ENCODE assay signal across 8 cellular contexts in the genomic region with DNA sequence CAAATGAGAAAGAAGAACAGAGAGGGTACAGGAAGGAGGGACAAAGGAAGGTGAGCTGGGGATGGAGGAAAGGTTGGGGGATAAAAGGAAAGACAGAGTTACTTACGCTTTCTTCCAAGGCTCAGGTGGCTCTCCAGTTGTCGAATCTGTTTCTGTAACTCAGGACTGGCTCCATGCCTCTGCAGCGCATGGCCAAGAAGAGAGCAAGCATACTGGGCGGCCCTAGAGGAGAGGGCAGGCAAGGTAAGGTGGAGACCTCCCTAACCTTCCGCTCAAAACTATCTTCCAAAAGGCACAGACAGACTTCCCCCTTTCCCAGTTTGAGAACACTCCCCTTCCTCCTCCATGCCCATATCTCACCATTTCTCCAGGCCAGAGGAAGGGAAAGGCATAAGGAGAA. TPM values are rescaled to one million over a fixed set of nuclear protein-coding genes. Genes with fewer than 3 reads are reported as not detected.
DNase-seq lines count a peak whose midpoint lies in the region; ATAC-seq, FAIRE-seq and TF ChIP-seq lines count a peak whose summit lies in the region.

No MANE protein-coding gene starts in this region.

- peak overlapping the region; percentile 93 for H3K4me3 Mint-ChIP-seq in stimulated activated naive CD8-positive, alpha-beta T cell treated with anti-CD3 and anti-CD28 coated beads, Interleukin-15, Interleukin-2, amounts not matched to agents 100 ng/mL and 50 ng/mL, for 24 hours

- H3K27me3 ChIP-seq in bronchial epithelial cell (ENCODE audit: control insufficient read depth, insufficient read depth, low read length) (no peaks in the 10 kb centered on the region), mononuclear cell (ENCODE audit: insufficient read depth, low read length) (no peaks in the 10 kb centered on the region)

- H3K36me3 Mint-ChIP-seq in stimulated activated naive CD8-positive, alpha-beta T cell treated with anti-CD3 and anti-CD28 coated beads, Interleukin-15, Interleukin-2, amounts not matched to agents 100 ng/mL and 50 ng/mL, for 24 hours (ENCODE audit: low read depth) = peaks cover 28% of the 10 kb centered on the region

- no peak for DNase-seq in stimulated activated naive CD8-positive, alpha-beta T cell treated with anti-CD3 and anti-CD28 coated beads, Interleukin-15, Interleukin-2, amounts not matched to agents 100 U/mL and 50 U/mL, for 24 hours
- no peak for DNase-seq in bronchial epithelial cell (ENCODE audit: low read depth)
- DNase-seq in NCI-H1417 treated with DMSO at 0.1 percent for 48 hours (lab: John Stamatoyannopoulos, UW) = no peak

- H3K4me3 ChIP-seq in bronchial epithelial cell (ENCODE audit: low read depth, low read length) (peak overlapping the region; percentile 96), mononuclear cell (ENCODE audit: low read length) (peak overlapping the region; percentile 86)

- H3K9me3 Mint-ChIP-seq in stimulated activated naive CD8-positive, alpha-beta T cell treated with anti-CD3 and anti-CD28 coated beads, Interleukin-15, Interleukin-2, amounts not matched to agents 100 ng/mL and 50 ng/mL, for 24 hours = no peaks in the 10 kb centered on the region

- peaks cover 25% of the 10 kb centered on the region for H3K4me1 ChIP-seq in mononuclear cell (ENCODE audit: insufficient read depth, low read length)

- H3K27ac Mint-ChIP-seq in stimulated activated naive CD8-positive, alpha-beta T cell treated with anti-CD3 and anti-CD28 coated beads, Interleukin-15, Interleukin-2, amounts not matched to agents 100 ng/mL and 50 ng/mL, for 24 hours = peak overlapping the region; percentile 90

- H3K27me3 Mint-ChIP-seq in stimulated activated naive CD8-positive, alpha-beta T cell treated with anti-CD3 and anti-CD28 coated beads, Interleukin-15, Interleukin-2, amounts not matched to agents 100 ng/mL and 50 ng/mL, for 24 hours = no peaks in the 10 kb centered on the region

- no peak for ATAC-seq in stimulated activated naive CD8-positive, alpha-beta T cell treated with anti-CD3 and anti-CD28 coated beads, Interleukin-15, Interleukin-2, amounts not matched to agents 100 U/mL and 50 U/mL, for 24 hours
- ATAC-seq in GM19328 (IDR thresholded peaks at IDR 0.05; ENCODE audit: unreplicated experiment) (no peak), GM18519 (IDR thresholded peaks at IDR 0.05; ENCODE audit: low FRiP score, unreplicated experiment) (no peak), GM18873 (IDR thresholded peaks at IDR 0.05; ENCODE audit: low FRiP score, unreplicated experiment) (no peak)

- peaks cover 47% of the 10 kb centered on the region for H3K4me1 Mint-ChIP-seq in stimulated activated naive CD8-positive, alpha-beta T cell treated with anti-CD3 and anti-CD28 coated beads, Interleukin-15, Interleukin-2, amounts not matched to agents 100 ng/mL and 50 ng/mL, for 24 hours (ENCODE audit: low read depth)

- H3K9me3 ChIP-seq in mononuclear cell (ENCODE audit: low read depth, low read length) = no peaks in the 10 kb centered on the region

- no peak for FAIRE-seq in bronchial epithelial cell (lab: Jason Lieb, UNC)

- no peak for TF ChIP-seq CTCF in bronchial epithelial cell (IDR thresholded peaks at IDR 0.05; ENCODE audit: insufficient read depth, low read length, severe bottlenecking)

- peaks cover 5% of the 10 kb centered on the region for H3K36me3 ChIP-seq in bronchial epithelial cell (ENCODE audit: control insufficient read depth, insufficient read depth, low read length)

RNA-seq across cellular contexts. Expression of gene PEX11B, which starts 0.9 kb away (rescaled TPM):
- total RNA-seq in bronchial epithelial cell (22.6 and 26.4 TPM in 2 replicates), mononuclear cell (6.1 TPM)

RNA-seq across cellular contexts. Expression of gene ITGA10, which starts 7.7 kb away (rescaled TPM):
- 0.26 and 0.77 TPM in 2 replicates for total RNA-seq in bronchial epithelial cell
- total RNA-seq in mononuclear cell = 0.21 TPM

RNA-seq across cellular contexts. Expression of gene RBM8A, which starts 9.7 kb away (rescaled TPM):
- total RNA-seq in bronchial epithelial cell (221 and 230 TPM in 2 replicates), mononuclear cell (98.2 TPM)

RNA-seq across cellular contexts. Expression of gene ANKRD35, which starts 31.9 kb away (rescaled TPM):
- total RNA-seq in bronchial epithelial cell (1.3 and 3.7 TPM in 2 replicates), mononuclear cell (not detected)

RNA-seq across cellular contexts. Expression of gene LIX1L, which starts 40.2 kb away (rescaled TPM):
- 1.8 and 3.4 TPM in 2 replicates for total RNA-seq in bronchial epithelial cell
- total RNA-seq in mononuclear cell = 15.1 TPM
